In genomic region chr14:55130194-55130550, GRCh38 we compare ENCODE assay signal across 8 cellular contexts. TPM values are rescaled to one million over a fixed set of nuclear protein-coding genes. Genes with fewer than 3 reads are reported as not detected.
DNase-seq lines count a peak whose midpoint lies in the region; ATAC-seq and TF ChIP-seq lines count a peak whose summit lies in the region.

No MANE protein-coding gene starts in this region.

- H3K4me1 ChIP-seq in mammary epithelial cell (ENCODE audit: insufficient read depth, low read length) (peaks cover 29% of the 10 kb centered on the region), mesenchymal stem cell (ENCODE audit: control insufficient read depth, insufficient read depth, low read depth, low read length) (peaks cover 5% of the 10 kb centered on the region)

- BruUV-seq in mammary epithelial cell (replicated peaks; lab: Mats Ljungman, UMichigan) = TSS peak; percentile 20

- H2AK5ac ChIP-seq in mesenchymal stem cell (ENCODE audit: low read length, severe bottlenecking) = no peak overlapping the region

- H3K4me2 ChIP-seq in mammary epithelial cell (ENCODE audit: insufficient read depth, low read depth, low read length) = peak overlapping the region; percentile 83
- peak overlapping the region; percentile 90 for H3K4me2 ChIP-seq in mesenchymal stem cell (ENCODE audit: low read length, poor library complexity, severe bottlenecking)

- intact Hi-C loops in mammary epithelial cell (cut with micrococcal nuclease) = loop anchor here (1.0 kb wide), 1 partner anchor 53 kb away; no protein-coding TSS in a partner anchor

- H2BK120ac ChIP-seq in mesenchymal stem cell (ENCODE audit: low read depth, low read length) = no peak overlapping the region

- peak overlapping the region; percentile 28 for H4K8ac ChIP-seq in mesenchymal stem cell (ENCODE audit: low read length)

- H4K91ac ChIP-seq in mesenchymal stem cell (ENCODE audit: low read length) = no peak overlapping the region

- H3K27me3 ChIP-seq in mammary epithelial cell (ENCODE audit: insufficient read depth, low read length) (no peaks in the 10 kb centered on the region), mesenchymal stem cell (ENCODE audit: control insufficient read depth in 1 of 2, insufficient read depth in 1 of 2, low read length in 2 of 2) (no peaks in the 10 kb centered on the region)

- peaks cover 11% of the 10 kb centered on the region for H3K79me1 ChIP-seq in mesenchymal stem cell (replicated peaks; ENCODE audit: low read length, poor library complexity, severe bottlenecking)

- no peak overlapping the region for H3K14ac ChIP-seq in mesenchymal stem cell (ENCODE audit: low read length in 2 of 2)

- H3K4me3 ChIP-seq in HFF-Myc (replicated peaks; ENCODE audit: low read depth, low read length) (peak overlapping the region; percentile 82), mammary epithelial cell (replicated peaks in 1 of 3; ENCODE audit: insufficient read depth in 1 of 3, low read depth in 2 of 3, low read length in 3 of 3) (peak overlapping the region; percentile 72 to 76 (median 74)), mesenchymal stem cell (ENCODE audit: insufficient read depth in 1 of 2, low read depth in 1 of 2, low read length in 2 of 2) (peak overlapping the region; percentile 76 to 97)

- H2AFZ ChIP-seq in mammary epithelial cell (ENCODE audit: low read depth, low read length) = peak overlapping the region; percentile 77
- H2AFZ ChIP-seq in mesenchymal stem cell (ENCODE audit: low read depth, low read length) = no peak overlapping the region

- peaks cover 61% of the 10 kb centered on the region for H3K79me2 ChIP-seq in mammary epithelial cell (ENCODE audit: insufficient read depth, low read length)

- no peak overlapping the region for H2BK5ac ChIP-seq in mesenchymal stem cell (ENCODE audit: low read depth, low read length, poor library complexity, severe bottlenecking)

- dilution Hi-C loops in mammary epithelial cell (cut with HindIII; ENCODE audit: low sequenced_read_pairs) = loop anchor here (5.0 kb wide), 1 partner anchor 53 kb away; no protein-coding TSS in a partner anchor

- H3K9me3 ChIP-seq in mammary epithelial cell (replicated peaks; ENCODE audit: insufficient read depth, low read length) (no peaks in the 10 kb centered on the region), mesenchymal stem cell (ENCODE audit: control insufficient read depth, low read length) (no peaks in the 10 kb centered on the region)

- no peak overlapping the region for H2BK12ac ChIP-seq in mesenchymal stem cell (ENCODE audit: low read length in 2 of 2)

- ATAC-seq in HG02798 (IDR thresholded peaks at IDR 0.05; ENCODE audit: poor library complexity, unreplicated experiment) = no peak

- H3K18ac ChIP-seq in mesenchymal stem cell (ENCODE audit: low read depth in 1 of 2, low read length in 2 of 2) = peak overlapping the region; percentile 44 to 52

- in situ Hi-C loops in mammary epithelial cell (cut with MboI; ENCODE audit: low sequenced_read_pairs in 2 of 2) = loop anchor here (5.0 kb wide), 2 partner anchors 33 to 38 kb away; no protein-coding TSS in a partner anchor

- H2BK15ac ChIP-seq in mesenchymal stem cell (ENCODE audit: low read depth, poor library complexity, severe bottlenecking) = no peak overlapping the region

- H3K9ac ChIP-seq in mammary epithelial cell (ENCODE audit: insufficient read depth, low read length) = peak overlapping the region; percentile 94
- H3K9ac ChIP-seq in mesenchymal stem cell (ENCODE audit: low read length) = peak overlapping the region; percentile 96

- no peak overlapping the region for H3K4ac ChIP-seq in mesenchymal stem cell (ENCODE audit: low read depth in 1 of 2, low read length in 2 of 2)

- TF ChIP-seq CTCF in HFF-Myc (IDR thresholded peaks at IDR 0.05; ENCODE audit: low read depth, low read length, missing control alignments) = no peak
- TF ChIP-seq CTCF in mammary epithelial cell (conservative IDR thresholded peaks at IDR 0.05 in 1 of 2, IDR thresholded peaks at IDR 0.05 in 1 of 2; ENCODE audit: extremely low read depth in 1 of 2, insufficient read depth in 1 of 2, low read depth in 1 of 2, low read length in 2 of 2) = no peak

- H4K20me1 ChIP-seq in mammary epithelial cell (ENCODE audit: insufficient read depth, low read length) = no peaks in the 10 kb centered on the region

- H3K36me3 ChIP-seq in mammary epithelial cell (ENCODE audit: insufficient read depth, low read length) = peaks cover 2% of the 10 kb centered on the region
- peaks cover 0 to 42% of the 10 kb centered on the region in 2 experiments for H3K36me3 ChIP-seq in mesenchymal stem cell (ENCODE audit: control insufficient read depth in 1 of 2, insufficient read depth in 2 of 2, low read depth in 1 of 2, low read length in 2 of 2)

- WGBS in mammary epithelial cell (ENCODE audit: low coverage, missing lambda C conversion rate) = 5% methylated on average over 9 of the region's 10 CpGs
- WGBS in mesenchymal stem cell = 39% methylated on average over 10 of the region's 10 CpGs

- DNase-seq in A172 (ENCODE audit: low spot score) = peak; percentile 26
- no peak for DNase-seq in HFF-Myc (ENCODE audit: extremely low read depth, low read depth)
- peak; percentile 31 for DNase-seq in mammary epithelial cell
- peak; percentile 56 for DNase-seq in mesenchymal stem cell
- no peak for DNase-seq in kidney glomerular epithelial cell (lab: John Stamatoyannopoulos, UW)
- DNase-seq in CD1c-positive myeloid dendritic cell (ENCODE audit: extremely low spot score) = no peak
- DNase-seq in activated naive CD4-positive, alpha-beta T cell treated with anti-CD3 and anti-CD28 coated beads, Interleukin-2, amount 50 U/mL, for 16 hours = no peak

- peak overlapping the region; percentile 93 for H3K27ac ChIP-seq in mammary epithelial cell (ENCODE audit: insufficient read depth, low read depth, low read length)
- H3K27ac ChIP-seq in mesenchymal stem cell (ENCODE audit: low read length, poor library complexity, severe bottlenecking) = no peak overlapping the region

- no peak overlapping the region for H3K23ac ChIP-seq in mesenchymal stem cell (ENCODE audit: low read length in 2 of 2)

- CTCF ChIA-PET in mammary epithelial cell (lab: Charles Lee; ENCODE audit: low non-redundant PET) = no interaction called here

RNA-seq across cellular contexts. Expression of gene LGALS3, which starts 1.1 kb away (rescaled TPM):
- 87.7 and 134 TPM in 2 replicates for total RNA-seq in A172 (2014; rRNA removed; shearing (Covaris generic))
- total RNA-seq in mammary epithelial cell = 100 to 1,000 TPM; 138 to 232 TPM
- 156 TPM for polyA plus RNA-seq in mammary epithelial cell
- 47.3 TPM for polyA minus RNA-seq in mammary epithelial cell
- 172 TPM for polyA plus RNA-seq in mesenchymal stem cell (2013, experiment 1 of 2)
- polyA plus RNA-seq in mesenchymal stem cell (2013, experiment 2 of 2) = 175 TPM

Comparison
In these comparisons a context has a peak if more than half of its experiments do, and no peak if none do; other contexts are left out.
1. DNase-seq: peak in A172 (single experiment), mammary epithelial cell (single experiment) and mesenchymal stem cell (single experiment); none in HFF-Myc (single experiment), kidney glomerular epithelial cell (single experiment), CD1c-positive myeloid dendritic cell (single experiment) and activated naive CD4-positive, alpha-beta T cell treated with anti-CD3 and anti-CD28 coated beads, Interleukin-2, amount 50 U/mL, for 16 hours (single experiment).
2. Peak in every context shown above with its lines, with median percentiles within 50 percentile points of each other: H3K4me3 ChIP-seq.